In the genomic region with DNA sequence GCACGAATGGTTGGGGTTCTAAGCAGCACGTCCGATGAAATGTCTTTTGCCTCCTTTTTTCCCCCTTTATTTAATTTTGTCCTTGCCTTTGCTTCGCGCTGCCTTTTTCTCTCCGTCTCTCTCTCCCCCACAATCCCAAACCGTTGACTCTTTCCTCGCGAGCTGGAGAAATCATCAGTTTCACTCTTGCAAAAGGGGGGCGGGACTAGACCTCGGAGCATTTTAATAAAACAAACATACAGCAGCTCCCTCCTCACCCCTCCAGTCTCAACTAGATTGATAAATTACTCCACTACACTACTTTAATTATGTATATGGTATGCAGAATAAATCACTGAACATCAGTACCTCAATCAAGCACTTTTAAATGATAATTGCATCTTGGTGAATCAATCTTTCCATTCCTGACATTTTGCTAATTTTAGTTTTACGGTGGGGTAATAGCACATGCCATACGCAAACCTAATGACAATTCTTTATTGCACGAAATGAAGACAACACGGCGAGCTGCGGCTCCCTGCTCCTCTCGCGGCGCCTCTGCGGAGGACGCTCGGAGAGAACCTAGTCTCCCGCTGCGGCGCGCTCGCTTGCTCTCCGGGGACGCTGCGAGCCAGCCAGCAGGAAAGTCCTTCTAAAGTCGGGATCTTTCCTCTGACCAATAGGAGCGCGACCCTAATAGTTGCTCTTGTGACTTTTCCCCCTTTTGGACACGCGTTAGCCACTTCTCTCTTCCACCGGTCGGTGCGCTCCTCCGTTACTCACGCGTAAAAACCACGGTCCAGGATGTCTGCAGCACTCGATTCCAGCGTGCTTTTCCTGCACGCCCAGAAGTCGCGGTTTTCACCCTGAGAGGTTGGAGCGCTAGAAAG, we compare ENCODE assay signal across 8 cellular contexts. TPM values are rescaled to one million over a fixed set of nuclear protein-coding genes. Genes with fewer than 3 reads are reported as not detected.
A peak's percentile ranks its signal among the peaks of the same experiment; 100 is the strongest.
DNase-seq lines count a peak whose midpoint lies in the region; ATAC-seq and TF ChIP-seq lines count a peak whose summit lies in the region.

No MANE protein-coding gene starts in this region.

- H3K4me3 ChIP-seq in astrocyte of the cerebellum (ENCODE audit: low read depth, low read length) (peak overlapping the region; percentile 63), right atrium auricular region (peak overlapping the region; percentile 60 to 62), parathyroid adenoma (ENCODE audit: low read depth, low read length) (peak overlapping the region; percentile 65)

- no peak for TF ChIP-seq CTCF in GM10266 (IDR thresholded peaks at IDR 0.05; ENCODE audit: control insufficient read depth, insufficient read depth, low read depth, missing control alignments)
- peak; percentile 8 for TF ChIP-seq CTCF in astrocyte of the cerebellum (IDR thresholded peaks at IDR 0.05; ENCODE audit: low read depth, low read length, missing control alignments)
- peak in 1 of 2 donors; percentile 40 for TF ChIP-seq CTCF in right atrium auricular region (IDR thresholded peaks at IDR 0.05)
- no peak for TF ChIP-seq CTCF in parathyroid adenoma (IDR thresholded peaks at IDR 0.05)

- peak; percentile 49 for DNase-seq in 8988T
- peak; percentile 64 for DNase-seq in GM10266 (ENCODE audit: extremely low spot score)
- peak; percentile 83 for DNase-seq in NOMO-1 treated with dmso at 0.1 percent for 144 hours (lab: John Stamatoyannopoulos, UW; ENCODE audit: unreplicated experiment)
- peak; percentile 63 for DNase-seq in astrocyte of the cerebellum (ENCODE audit: low read depth)
- DNase-seq in right atrium auricular region (ENCODE audit: low spot score): peak; percentile 77

- H3K27ac ChIP-seq in right atrium auricular region (peak overlapping the region; percentile 93 to 94), parathyroid adenoma (peak overlapping the region; percentile 49)

- H3K4me1 ChIP-seq in right atrium auricular region (peaks cover 0 to 24% of the 10 kb centered on the region in 2 donors), parathyroid adenoma (no peaks in the 10 kb centered on the region)

- H3K4me2 ChIP-seq in parathyroid adenoma (ENCODE audit: low read length): peak overlapping the region; percentile 68

- no peak overlapping the region for H3K9ac ChIP-seq in parathyroid adenoma

- H3K79me2 ChIP-seq in parathyroid adenoma: no peaks in the 10 kb centered on the region

- peak; percentile 24 for ATAC-seq in HG03097 (IDR thresholded peaks at IDR 0.05; ENCODE audit: low FRiP score, unreplicated experiment)
- no peak for ATAC-seq in GM19455 (IDR thresholded peaks at IDR 0.05; ENCODE audit: unreplicated experiment)

- in situ Hi-C loops in astrocyte of the cerebellum (cut with HindIII; ENCODE audit: low sequenced_read_pairs): no loop called here

- H3K9me3 ChIP-seq in right atrium auricular region (no peaks in the 10 kb centered on the region), parathyroid adenoma (ENCODE audit: control insufficient read depth, low read length) (no peaks in the 10 kb centered on the region)

- no peaks in the 10 kb centered on the region for H3K27me3 ChIP-seq in right atrium auricular region
- peaks cover 4% of the 10 kb centered on the region for H3K27me3 ChIP-seq in parathyroid adenoma (ENCODE audit: control insufficient read depth, insufficient read depth, low read length)

- H3K36me3 ChIP-seq in right atrium auricular region (no peaks in the 10 kb centered on the region), parathyroid adenoma (ENCODE audit: control insufficient read depth, insufficient read depth, low read length) (no peaks in the 10 kb centered on the region)

- peak overlapping the region; percentile 51 for H2AFZ ChIP-seq in parathyroid adenoma

RNA-seq across cellular contexts. Expression of gene MEF2C, which starts 0.8 kb away (rescaled TPM):
- total RNA-seq in right atrium auricular region: 10 to 100 TPM; 36.1 to 57.5 TPM
